11 cellular contexts compared by ENCODE assay signal in the genomic region with DNA sequence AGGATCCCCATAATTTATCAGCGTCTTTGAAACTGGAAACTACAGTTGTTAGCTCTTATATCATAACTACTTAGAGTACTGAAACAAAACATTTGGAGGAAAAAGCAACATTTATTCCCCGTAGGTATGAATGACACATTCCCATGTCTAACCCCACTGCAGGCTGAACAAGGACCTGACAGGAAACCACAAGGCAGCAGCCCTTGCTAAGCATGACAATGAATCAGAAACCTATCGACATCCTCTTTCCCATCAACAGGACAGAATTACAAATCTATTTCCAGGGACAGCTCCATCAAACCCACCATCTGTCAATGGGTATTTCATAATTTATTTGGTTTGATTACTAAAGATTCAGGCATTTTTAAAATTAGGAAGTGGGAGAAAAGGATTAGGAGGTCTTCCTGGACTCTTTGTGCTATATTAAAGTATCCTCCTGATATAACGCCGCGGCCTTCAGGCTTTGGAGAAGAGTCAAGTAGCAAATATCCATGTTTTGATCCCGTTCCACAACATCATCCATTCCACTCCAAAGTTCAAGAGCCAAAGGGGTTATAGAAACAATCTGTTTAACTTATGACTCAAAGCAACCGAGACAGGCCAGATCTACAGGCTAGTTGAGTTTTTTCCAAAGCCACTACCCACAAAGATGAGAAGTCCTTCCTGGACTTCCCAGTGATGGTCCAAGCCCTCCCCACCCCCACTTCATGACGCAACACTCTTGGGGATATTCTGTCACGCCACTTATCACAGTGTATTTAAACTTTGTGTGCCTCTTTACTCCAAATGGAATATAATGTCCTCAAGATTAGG. TPM values are rescaled to one million over a fixed set of nuclear protein-coding genes. Genes with fewer than 3 reads are reported as not detected.
DNase-seq lines count a peak whose midpoint lies in the region; ATAC-seq and TF ChIP-seq lines count a peak whose summit lies in the region.
"Had no signal": no experiment of that assay in that cellular context is flagged by ENCODE, and none has a peak within 500 bp of the region (broad histone marks: within the 10 kb centered on the region; RNA-seq: fewer than 3 reads in every experiment).

No MANE protein-coding gene starts in this region.

- intact Hi-C loops in ovary (cut with DNase I) = no loop called here

- POLR2A ChIA-PET in CD8-positive, alpha-beta memory T cell (lab: Charles Lee) = no interaction called here

- H3K27ac ChIP-seq in fibroblast of lung (ENCODE audit: insufficient read depth, low read length) = peak overlapping the region; percentile 40
- H3K27ac ChIP-seq in ovary = no peak overlapping the region
- H3K27ac ChIP-seq in CD8-positive, alpha-beta memory T cell (ENCODE audit: low read depth, low read length) = no peak overlapping the region
- H3K27ac ChIP-seq: KMS-11 had no signal

- H3K4me3 Mint-ChIP-seq in CD8-positive, alpha-beta memory T cell = no peak overlapping the region
- H3K4me3 Mint-ChIP-seq: naive thymus-derived CD8-positive, alpha-beta T cell; WTC11 had no signal

- H3K27ac Mint-ChIP-seq in CD8-positive, alpha-beta memory T cell = no peak overlapping the region
- H3K27ac Mint-ChIP-seq: naive thymus-derived CD8-positive, alpha-beta T cell; WTC11 had no signal

- DNase-seq in EL = peak; percentile 86
- peak; percentile 56 for DNase-seq in NCI-H226
- DNase-seq in fibroblast of lung (ENCODE audit: low read depth in 2 of 2) = peak; percentile 95 to 97
- peak in 4 of 5 donors; percentile 21 to 49 (median 42) for DNase-seq in ovary
- DNase-seq in T-helper 9 cell = no peak
- no peak for DNase-seq in hypothalamus (lab: John Stamatoyannopoulos, UW)
- DNase-seq in CD8-positive, alpha-beta memory T cell = no peak
- DNase-seq: naive thymus-derived CD8-positive, alpha-beta T cell had no signal

- no peak overlapping the region for H2AFZ ChIP-seq in fibroblast of lung (ENCODE audit: low read length)

- TF ChIP-seq EP300 in ovary (IDR thresholded peaks at IDR 0.05) = no peak

- no peak overlapping the region for H3K9ac ChIP-seq in fibroblast of lung (ENCODE audit: insufficient read depth, low read length)
- H3K9ac ChIP-seq: KMS-11 had no signal

- H3K4me1 Mint-ChIP-seq in CD8-positive, alpha-beta memory T cell = no peaks in the 10 kb centered on the region
- H3K4me1 Mint-ChIP-seq: naive thymus-derived CD8-positive, alpha-beta T cell had no signal

- WGBS in ovary, 3 donors = 26 to 35% (median 33%) methylated on average over 10 of the region's 10 CpGs

- H3K27me3 Mint-ChIP-seq in CD8-positive, alpha-beta memory T cell = peaks cover 0 to 20% of the 10 kb centered on the region in 2 donors

- peak overlapping the region; percentile 47 for H3K4me2 ChIP-seq in fibroblast of lung (ENCODE audit: extremely low read depth, insufficient read depth, low read length)
- H3K4me2 ChIP-seq: KMS-11 had no signal

- TF ChIP-seq CTCF in fibroblast of lung (conservative IDR thresholded peaks at IDR 0.05 in 1 of 2, IDR thresholded peaks at IDR 0.05 in 1 of 2; ENCODE audit: low read depth in 1 of 2, low read length in 2 of 2) (no peak), ovary (IDR thresholded peaks at IDR 0.05) (no peak)

- ATAC-seq in GM18867 (IDR thresholded peaks at IDR 0.05; ENCODE audit: unreplicated experiment) = no peak
- ATAC-seq: naive thymus-derived CD8-positive, alpha-beta T cell; WTC11 had no signal

- H3K36me3 Mint-ChIP-seq in CD8-positive, alpha-beta memory T cell = no peaks in the 10 kb centered on the region
- H3K36me3 Mint-ChIP-seq: naive thymus-derived CD8-positive, alpha-beta T cell; WTC11 had no signal

- peaks cover 11% of the 10 kb centered on the region for H3K4me1 ChIP-seq in fibroblast of lung (ENCODE audit: control insufficient read depth, extremely low read depth, insufficient read depth, low read length)
- H3K4me1 ChIP-seq in ovary (ENCODE audit: insufficient read depth) = peaks cover 2% of the 10 kb centered on the region
- H3K4me1 ChIP-seq in CD8-positive, alpha-beta memory T cell (ENCODE audit: insufficient read depth, low read length) = no peaks in the 10 kb centered on the region

- no peak for TF ChIP-seq POLR2A in ovary (IDR thresholded peaks at IDR 0.05)

- H3K4me3 ChIP-seq in fibroblast of lung (replicated peaks in 1 of 4; ENCODE audit: control extremely low read depth in 1 of 4, insufficient read depth in 1 of 4, low read depth in 3 of 4, low read length in 4 of 4) (no peak overlapping the region), ovary (no peak overlapping the region)
- no peak overlapping the region for H3K4me3 ChIP-seq in CD8-positive, alpha-beta memory T cell (ENCODE audit: low read length)

- no peaks in the 10 kb centered on the region for H3K9me3 Mint-ChIP-seq in CD8-positive, alpha-beta memory T cell
- H3K9me3 Mint-ChIP-seq: naive thymus-derived CD8-positive, alpha-beta T cell; WTC11 had no signal

- CTCF ChIA-PET in CD8-positive, alpha-beta memory T cell (lab: Charles Lee) = no interaction called here

- no peaks in the 10 kb centered on the region for H3K27me3 ChIP-seq in fibroblast of lung (ENCODE audit: control insufficient read depth, insufficient read depth, low read length)
- no peaks in the 10 kb centered on the region for H3K27me3 ChIP-seq in ovary
- H3K27me3 ChIP-seq in CD8-positive, alpha-beta memory T cell (ENCODE audit: insufficient read depth, low read length, poor library complexity, severe bottlenecking) = no peaks in the 10 kb centered on the region

- H3K9me3 ChIP-seq in fibroblast of lung (ENCODE audit: control insufficient read depth, insufficient read depth, low read depth, low read length) (no peaks in the 10 kb centered on the region), ovary (no peaks in the 10 kb centered on the region)
- no peaks in the 10 kb centered on the region for H3K9me3 ChIP-seq in CD8-positive, alpha-beta memory T cell (ENCODE audit: low read length)

- H3K36me3 ChIP-seq in fibroblast of lung (ENCODE audit: control insufficient read depth, insufficient read depth, low read length) (no peaks in the 10 kb centered on the region), ovary (no peaks in the 10 kb centered on the region)
- H3K36me3 ChIP-seq in CD8-positive, alpha-beta memory T cell (ENCODE audit: insufficient read depth, low read length) = no peaks in the 10 kb centered on the region

- no peaks in the 10 kb centered on the region for H3K79me2 ChIP-seq in fibroblast of lung (ENCODE audit: control insufficient read depth, insufficient read depth, low read length)

- no peaks in the 10 kb centered on the region for H4K20me1 ChIP-seq in fibroblast of lung (ENCODE audit: control insufficient read depth, extremely low read depth, insufficient read depth, low read length)

RNA-seq across cellular contexts. Expression of gene FAM216B, which starts 51.2 kb away (rescaled TPM):
- under 0.01 and 0.26 TPM in 2 replicates for total RNA-seq in fibroblast of lung
- polyA plus RNA-seq in fibroblast of lung = not detected in 2 replicates
- polyA plus RNA-seq in fibroblast of lung (2012) = not detected in 2 replicates
- polyA minus RNA-seq in fibroblast of lung (ENCODE audit: low replicate concordance) = 0.37 TPM in 1 of 2 replicates, not detected in the other
- total RNA-seq in ovary = 10 to 100 TPM in 1 of 7 donors, 1 to 10 TPM in 3, under 1 TPM in 2, not detected in 1; 0.10 to 32.6 (median 1.4) TPM
- under 1 TPM; 0.01 to 0.52 TPM for polyA plus RNA-seq in ovary
- not detected for total RNA-seq in CD8-positive, alpha-beta memory T cell
- not detected for polyA plus RNA-seq in CD8-positive, alpha-beta memory T cell
- total RNA-seq: naive thymus-derived CD8-positive, alpha-beta T cell; WTC11 had no signal
- polyA plus RNA-seq: naive thymus-derived CD8-positive, alpha-beta T cell had no signal

Comparison
In these comparisons a context has a peak if more than half of its experiments do, and no peak if none do; other contexts are left out.
1. DNase-seq: peak in EL (single experiment), NCI-H226 (single experiment), fibroblast of lung (2 of 2) and ovary (4 of 5); none in T-helper 9 cell (single experiment), hypothalamus (0 of 51) and CD8-positive, alpha-beta memory T cell (0 of 5).